In the genomic region with DNA sequence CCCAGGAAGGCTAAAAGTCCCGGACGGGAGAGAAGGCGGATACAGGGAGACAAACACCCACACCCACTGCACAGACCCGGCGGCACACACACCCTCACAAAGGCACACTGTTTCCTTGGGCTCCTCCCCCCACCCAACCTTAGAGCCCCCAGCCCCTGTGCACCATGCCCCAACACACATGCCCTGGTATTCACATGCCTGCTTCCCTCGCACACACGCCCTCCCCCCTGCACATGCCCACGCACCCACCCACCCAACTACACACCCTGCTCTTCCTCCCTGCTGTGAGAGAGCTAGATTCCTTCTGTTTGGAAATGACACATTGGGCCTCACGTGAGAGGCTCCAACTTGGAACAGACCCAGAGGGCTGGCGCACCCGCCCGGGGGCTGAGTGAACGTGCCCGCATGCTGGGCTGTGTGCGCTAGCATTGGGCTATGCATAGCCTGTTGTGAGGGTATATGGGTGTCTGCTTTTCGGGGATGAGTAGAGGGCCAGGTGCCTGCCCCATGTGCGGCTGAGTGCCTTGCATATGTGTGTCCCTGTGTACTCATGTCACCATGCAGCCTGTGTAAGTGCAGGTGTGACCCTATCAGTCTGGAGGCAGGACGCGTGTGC, we compare ENCODE assay signal across 11 cellular contexts. TPM values are rescaled to one million over a fixed set of nuclear protein-coding genes. Genes with fewer than 3 reads are reported as not detected.
A peak's percentile ranks its signal among the peaks of the same experiment; 100 is the strongest.
DNase-seq lines count a peak whose midpoint lies in the region; TF ChIP-seq lines count a peak whose summit lies in the region.
"Had no signal": no experiment of that assay in that cellular context is flagged by ENCODE, and none has a peak within 500 bp of the region (broad histone marks: within the 10 kb centered on the region; RNA-seq: fewer than 3 reads in every experiment).

No MANE protein-coding gene starts in this region.

- no peak overlapping the region for H2BK120ac ChIP-seq in mesendoderm (ENCODE audit: low read depth, low read length)

- H4K20me1 ChIP-seq in osteoblast (ENCODE audit: insufficient read depth, low read length): no peaks in the 10 kb centered on the region

- no TSS peak for BruUV-seq in Calu3 (replicated peaks; lab: Mats Ljungman, UMichigan)

- no peak overlapping the region for H3K18ac ChIP-seq in mesendoderm (ENCODE audit: low read length)

- H3K4me3 ChIP-seq in osteoblast (ENCODE audit: insufficient read depth, low read length) (no peak overlapping the region), mesendoderm (ENCODE audit: low read length) (no peak overlapping the region)

- H3K36me3 ChIP-seq in osteoblast (ENCODE audit: insufficient read depth, low read length) (no peaks in the 10 kb centered on the region), mesendoderm (ENCODE audit: control insufficient read depth, insufficient read depth, low read length) (no peaks in the 10 kb centered on the region)

- no peak overlapping the region for H2AFZ ChIP-seq in osteoblast (ENCODE audit: low read length)

- peaks cover 10% of the 10 kb centered on the region for H3K4me1 ChIP-seq in osteoblast (ENCODE audit: insufficient read depth, low read length)
- H3K4me1 ChIP-seq in mesendoderm (ENCODE audit: control insufficient read depth, low read depth, low read length): peaks cover 2% of the 10 kb centered on the region

- no peak overlapping the region for H2BK15ac ChIP-seq in mesendoderm (replicated peaks; ENCODE audit: low read depth)

- no peaks in the 10 kb centered on the region for H3K79me2 ChIP-seq in osteoblast (ENCODE audit: insufficient read depth, low read length)
- no peaks in the 10 kb centered on the region for H3K79me2 ChIP-seq in mesendoderm (ENCODE audit: control insufficient read depth, insufficient read depth, low read length)

- H2BK5ac ChIP-seq in mesendoderm (ENCODE audit: low read length): no peak overlapping the region

- no peaks in the 10 kb centered on the region for H3K9me3 ChIP-seq in osteoblast (ENCODE audit: low read depth, low read length)

- CTCF ChIA-PET in Calu3 (lab: Charles Lee): interaction anchor here (0.6 to 1.2 kb wide), 3 partner anchors 10 to 1463 kb away, joined by 4 to 10 read pairs (median 6); no protein-coding TSS in a partner anchor

- no peak overlapping the region for H4K5ac ChIP-seq in mesendoderm (ENCODE audit: low read length)

- DNase-seq in Calu3: peak; percentile 42
- peak; percentile 31 for DNase-seq in NCI-H1092 treated with DMSO at 0.1 percent for 48 hours (lab: John Stamatoyannopoulos, UW)
- DNase-seq in chondrocyte (ENCODE audit: low spot score): peak; percentile 80
- DNase-seq in osteoblast (ENCODE audit: insufficient read length, low spot score, missing footprints): peak; percentile 86
- DNase-seq in mesendoderm: no peak
- no peak for DNase-seq in MV-4-11 (lab: John Stamatoyannopoulos, UW)
- no peak for DNase-seq in activated CD4-positive, alpha-beta T cell treated with anti-CD3 and anti-CD28 coated beads for 4 hours
- DNase-seq in NK-92 (lab: John Stamatoyannopoulos, UW; ENCODE audit: unreplicated experiment): no peak
- DNase-seq: activated naive CD8-positive, alpha-beta T cell treated with anti-CD3 and anti-CD28 coated beads, Interleukin-2, amount 10 ng/mL, durations not matched to agents 7 days and 5 days; NCI-H2227 treated with DMSO at 0.1 percent for 48 hours; nephron progenitor cell had no signal

- H3K9ac ChIP-seq in mesendoderm (ENCODE audit: low read length): no peak overlapping the region

- H3K79me1 ChIP-seq in mesendoderm (ENCODE audit: low read length): no peaks in the 10 kb centered on the region

- no peak overlapping the region for H3K23ac ChIP-seq in mesendoderm (ENCODE audit: low read length)

- H3K4me1 Mint-ChIP-seq in Calu3 (ENCODE audit: low read depth, unreplicated experiment) (peaks cover 19% of the 10 kb centered on the region), chondrocyte (ENCODE audit: low read depth) (peaks cover 31% of the 10 kb centered on the region)

- H3K27ac ChIP-seq in osteoblast (ENCODE audit: low read depth, low read length) (no peak overlapping the region), mesendoderm (ENCODE audit: low read depth, low read length) (no peak overlapping the region)

- H3K4me2 ChIP-seq in osteoblast (ENCODE audit: insufficient read depth, low read length) (no peak overlapping the region), mesendoderm (ENCODE audit: low read length) (no peak overlapping the region)

- H4K8ac ChIP-seq in mesendoderm (ENCODE audit: low read depth, low read length): no peak overlapping the region

- no peaks in the 10 kb centered on the region for H3K9me3 Mint-ChIP-seq in Calu3 (ENCODE audit: low read depth, unreplicated experiment)
- no peaks in the 10 kb centered on the region for H3K9me3 Mint-ChIP-seq in chondrocyte (ENCODE audit: low read depth)
- H3K9me3 Mint-ChIP-seq: activated naive CD8-positive, alpha-beta T cell treated with anti-CD3 and anti-CD28 coated beads, Interleukin-2, amount 10 ng/mL, durations not matched to agents 7 days and 5 days had no signal

- H3K27ac Mint-ChIP-seq in Calu3 (ENCODE audit: unreplicated experiment) (peak overlapping the region; percentile 35), chondrocyte (ENCODE audit: unreplicated experiment) (no peak overlapping the region)
- H3K27ac Mint-ChIP-seq: activated naive CD8-positive, alpha-beta T cell treated with anti-CD3 and anti-CD28 coated beads, Interleukin-2, amount 10 ng/mL, durations not matched to agents 7 days and 5 days; nephron progenitor cell had no signal

- peaks cover 49% of the 10 kb centered on the region for H3K27me3 ChIP-seq in osteoblast (ENCODE audit: insufficient read depth, low read length)
- peaks cover 14% of the 10 kb centered on the region for H3K27me3 ChIP-seq in mesendoderm (ENCODE audit: insufficient read depth, low read length, poor library complexity)

- H2AK5ac ChIP-seq in mesendoderm (ENCODE audit: low read length): no peak overlapping the region

- no peaks in the 10 kb centered on the region for H3K36me3 Mint-ChIP-seq in Calu3 (ENCODE audit: insufficient read depth, unreplicated experiment)
- H3K36me3 Mint-ChIP-seq in chondrocyte (ENCODE audit: low read depth): no peaks in the 10 kb centered on the region
- H3K36me3 Mint-ChIP-seq: activated naive CD8-positive, alpha-beta T cell treated with anti-CD3 and anti-CD28 coated beads, Interleukin-2, amount 10 ng/mL, durations not matched to agents 7 days and 5 days had no signal

- H3K4me3 Mint-ChIP-seq in Calu3 (ENCODE audit: low read depth, unreplicated experiment): peak overlapping the region; percentile 47
- peak overlapping the region; percentile 62 for H3K4me3 Mint-ChIP-seq in chondrocyte (ENCODE audit: unreplicated experiment)
- H3K4me3 Mint-ChIP-seq: activated naive CD8-positive, alpha-beta T cell treated with anti-CD3 and anti-CD28 coated beads, Interleukin-2, amount 10 ng/mL, durations not matched to agents 7 days and 5 days had no signal

- H3K56ac ChIP-seq in mesendoderm (ENCODE audit: low read length): no peak overlapping the region

- intact Hi-C loops in Calu3 (cut with micrococcal nuclease; ENCODE audit: unreplicated experiment): no loop called here

- no CpG with 5 or more reads among the region's 19 CpGs for WGBS in mesendoderm (ENCODE audit: extremely low coverage, insufficient coverage, low lambda C conversion rate)

- no peak overlapping the region for H3K4ac ChIP-seq in mesendoderm (ENCODE audit: low read depth, low read length)

- H3K27me3 Mint-ChIP-seq in Calu3 (ENCODE audit: unreplicated experiment): peaks cover 95% of the 10 kb centered on the region
- H3K27me3 Mint-ChIP-seq in chondrocyte (ENCODE audit: low read depth): peaks cover 52% of the 10 kb centered on the region

- TF ChIP-seq CTCF in Calu3 (IDR thresholded peaks at IDR 0.05; ENCODE audit: unreplicated experiment): no peak
- no peak for TF ChIP-seq CTCF in chondrocyte (IDR thresholded peaks at IDR 0.05)
- no peak for TF ChIP-seq CTCF in osteoblast (IDR thresholded peaks at IDR 0.05; ENCODE audit: extremely low read depth, low read depth, low read length)

RNA-seq across cellular contexts. Expression of a gene that starts 0.5 kb away (rescaled TPM):
- total RNA-seq in Calu3 (2022) (not detected in 2 replicates), chondrocyte (not detected in 3 replicates), osteoblast (under 0.01 TPM in 1 of 2 replicates, not detected in the other)
- polyA plus RNA-seq in mesendoderm (2013, experiment 1 of 2): not detected
- 0.01 TPM for polyA plus RNA-seq in mesendoderm (2013, experiment 2 of 2)
- total RNA-seq: activated naive CD8-positive, alpha-beta T cell treated with anti-CD3 and anti-CD28 coated beads, Interleukin-2, amount 10 ng/mL, durations not matched to agents 7 days and 5 days had no signal

RNA-seq across cellular contexts. Expression of a gene that starts 41.0 kb away (rescaled TPM):
- 410 and 444 TPM in 2 replicates for total RNA-seq in Calu3 (2022)
- total RNA-seq in chondrocyte: 125 to 380 TPM (median 374 TPM) in 3 replicates
- total RNA-seq in osteoblast: 217 and 259 TPM in 2 replicates
- polyA plus RNA-seq in mesendoderm (2013, experiment 1 of 2): 325 TPM
- 333 TPM for polyA plus RNA-seq in mesendoderm (2013, experiment 2 of 2)

Comparison
In these comparisons a context has a peak if more than half of its experiments do, and no peak if none do; other contexts are left out.
1. DNase-seq: peak in Calu3 (single experiment), NCI-H1092 treated with DMSO at 0.1 percent for 48 hours (single experiment), chondrocyte (single experiment) and osteoblast (single experiment); none in mesendoderm (single experiment), MV-4-11 (single experiment), activated CD4-positive, alpha-beta T cell treated with anti-CD3 and anti-CD28 coated beads for 4 hours (0 of 2) and NK-92 (single experiment).